ENCODE assay signal across 19 cellular contexts in genomic region chr2:3301001-3301400, GRCh38.
"Had no signal": no experiment of that assay in that cellular context is flagged by ENCODE, and none has a peak within 500 bp of the region (broad histone marks: within the 10 kb centered on the region; RNA-seq: fewer than 3 reads in every experiment).

No MANE protein-coding gene starts in this region.

- H3K4me3 ChIP-seq: breast epithelium, esophagus squamous epithelium, left lung, right lobe of liver had no signal

- H3K4me3 Mint-ChIP-seq: activated B cell treated with CpG ODN at 0.5 μM for 24 hours; activated CD8-positive, alpha-beta T cell treated with anti-CD3 and anti-CD28 coated beads for 36 hours; activated naive CD8-positive, alpha-beta T cell treated with anti-CD3 and anti-CD28 coated beads, Interleukin-2, amount 10 ng/mL, durations not matched to agents 7 days and 5 days; dendritic cell treated with granulocyte-macrophage colony-stimulating factor and Interleukin-4, amounts not matched to agents 40 ng/mL and 50 ng/mL, for 4 days; T-cell had no signal

- H3K27ac Mint-ChIP-seq: activated B cell treated with CpG ODN at 0.5 μM for 24 hours; activated CD8-positive, alpha-beta T cell treated with anti-CD3 and anti-CD28 coated beads for 36 hours; activated naive CD8-positive, alpha-beta T cell treated with anti-CD3 and anti-CD28 coated beads, Interleukin-2, amount 10 ng/mL, durations not matched to agents 7 days and 5 days; activated T-helper 2 cell treated with anti-CD3 and anti-CD28 coated beads, Interferon-gamma antibody, Interleukin-2, Interleukin-4, amounts not matched to agents 10 μg/mL and 5 μg/mL and 100 μg/mL, durations not matched to agents 14 hours and 24 hours and 36 hours; dendritic cell treated with granulocyte-macrophage colony-stimulating factor and Interleukin-4, amounts not matched to agents 40 ng/mL and 50 ng/mL, for 4 days; T-cell had no signal

- H3K27me3 ChIP-seq: breast epithelium, esophagus squamous epithelium, foreskin keratinocyte, left lung, right lobe of liver had no signal

- H3K9me3 ChIP-seq: breast epithelium, esophagus squamous epithelium, left lung, right lobe of liver had no signal

- H3K27me3 Mint-ChIP-seq: activated B cell treated with CpG ODN at 0.5 μM for 24 hours; activated CD8-positive, alpha-beta T cell treated with anti-CD3 and anti-CD28 coated beads for 36 hours; activated naive CD8-positive, alpha-beta T cell treated with anti-CD3 and anti-CD28 coated beads, Interleukin-2, amount 10 ng/mL, durations not matched to agents 7 days and 5 days; dendritic cell treated with granulocyte-macrophage colony-stimulating factor and Interleukin-4, amounts not matched to agents 40 ng/mL and 50 ng/mL, for 4 days; T-cell had no signal

- DNase-seq: activated B cell treated with CpG ODN at 0.5 μM for 24 hours; activated CD4-positive, alpha-beta T cell treated with anti-CD3 and anti-CD28 coated beads for 48 hours; activated CD8-positive, alpha-beta T cell treated with anti-CD3 and anti-CD28 coated beads for 36 hours; activated naive CD4-positive, alpha-beta T cell treated with Interleukin-2 at 50 U/mL for 16 hours; activated naive CD8-positive, alpha-beta T cell treated with anti-CD3 and anti-CD28 coated beads, Interleukin-2, amount 10 ng/mL, durations not matched to agents 7 days and 5 days; activated T-cell treated with anti-CD3 and anti-CD28 coated beads, Interleukin-2, amount 50 U/mL, for 1 hour; anterior cingulate cortex; effector memory CD4-positive, alpha-beta T cell; esophagus squamous epithelium; foreskin keratinocyte; mammary epithelial cell; midbrain; stimulated activated naive CD4-positive, alpha-beta T cell; T-cell had no signal

- H3K36me3 ChIP-seq: breast epithelium, right lobe of liver had no signal

- ATAC-seq: activated CD8-positive, alpha-beta T cell treated with anti-CD3 and anti-CD28 coated beads for 36 hours; foreskin keratinocyte; left lung; right lobe of liver; T-cell had no signal

- H3K4me1 ChIP-seq: breast epithelium, foreskin keratinocyte had no signal

- H3K9me3 Mint-ChIP-seq: activated B cell treated with CpG ODN at 0.5 μM for 24 hours; activated CD8-positive, alpha-beta T cell treated with anti-CD3 and anti-CD28 coated beads for 36 hours; activated naive CD8-positive, alpha-beta T cell treated with anti-CD3 and anti-CD28 coated beads, Interleukin-2, amount 10 ng/mL, durations not matched to agents 7 days and 5 days; activated T-helper 2 cell treated with anti-CD3 and anti-CD28 coated beads, Interferon-gamma antibody, Interleukin-2, Interleukin-4, amounts not matched to agents 10 μg/mL and 5 μg/mL and 100 μg/mL, durations not matched to agents 14 hours and 24 hours and 36 hours; dendritic cell treated with granulocyte-macrophage colony-stimulating factor and Interleukin-4, amounts not matched to agents 40 ng/mL and 50 ng/mL, for 4 days; T-cell had no signal

- H3K27ac ChIP-seq: breast epithelium, esophagus squamous epithelium, foreskin keratinocyte, left lung, right lobe of liver had no signal
